ENCODE assay signal across 11 cellular contexts in genomic region chr15:36601497-36601932, GRCh38. TPM values are rescaled to one million over a fixed set of nuclear protein-coding genes. Genes with fewer than 3 reads are reported as not detected.
A peak's percentile ranks its signal among the peaks of the same experiment; 100 is the strongest.
DNase-seq lines count a peak whose midpoint lies in the region; ATAC-seq and TF ChIP-seq lines count a peak whose summit lies in the region.
"Had no signal": no experiment of that assay in that cellular context is flagged by ENCODE, and none has a peak within 500 bp of the region (broad histone marks: within the 10 kb centered on the region; RNA-seq: fewer than 3 reads in every experiment).

No MANE protein-coding gene starts in this region.

- in situ Hi-C loops in brain microvascular endothelial cell (cut with HindIII; ENCODE audit: low pct_ligation_motif_present, low sequenced_read_pairs), result no loop called here
- in situ Hi-C loops in GM13976 (cut with MboI; ENCODE audit: low sequenced_read_pairs, unreplicated experiment), result no loop called here

- H3K36me3 Mint-ChIP-seq in natural killer cell treated with Interleukin-12 subunit alpha and Interleukin-12 subunit beta and Interleukin-15 and Interleukin-18, amount 100 ng/mL, for 72 hours, result no peaks in the 10 kb centered on the region

- H3K4me3 ChIP-seq in brain microvascular endothelial cell (ENCODE audit: low read depth, low read length), result no peak overlapping the region
- H3K4me3 ChIP-seq: colonic mucosa had no signal

- H3K4me3 Mint-ChIP-seq in natural killer cell treated with Interleukin-12 subunit alpha and Interleukin-12 subunit beta and Interleukin-15 and Interleukin-18, amount 100 ng/mL, for 72 hours, result no peak overlapping the region

- H3K27me3 Mint-ChIP-seq in natural killer cell treated with Interleukin-12 subunit alpha and Interleukin-12 subunit beta and Interleukin-15 and Interleukin-18, amount 100 ng/mL, for 72 hours, result no peaks in the 10 kb centered on the region

- peak; percentile 60 for DNase-seq in AG20443 (ENCODE audit: low spot score)
- DNase-seq in brain microvascular endothelial cell, result peak; percentile 79
- peak; percentile 74 for DNase-seq in myocyte (ENCODE audit: low read depth)
- no peak for DNase-seq in activated CD8-positive, alpha-beta memory T cell treated with anti-CD3 and anti-CD28 coated beads, Interleukin-2, amount 50 U/mL, for 4 hours
- DNase-seq in GM13976 (ENCODE audit: low spot score), result no peak
- DNase-seq in natural killer cell treated with Interleukin-12 subunit alpha and Interleukin-12 subunit beta and Interleukin-15 and Interleukin-18, amount 100 ng/mL, for 72 hours (ENCODE audit: low spot score), result no peak
- DNase-seq: colonic mucosa, midbrain had no signal

- peak; percentile 68 for ATAC-seq in HG02852 (IDR thresholded peaks at IDR 0.05; ENCODE audit: unreplicated experiment)
- ATAC-seq in GM19455 (IDR thresholded peaks at IDR 0.05; ENCODE audit: unreplicated experiment), result no peak
- no peak for ATAC-seq in natural killer cell treated with Interleukin-12 subunit alpha and Interleukin-12 subunit beta and Interleukin-15 and Interleukin-18, amount 100 ng/mL, for 72 hours

- H3K27me3 ChIP-seq in brain microvascular endothelial cell (replicated peaks), result no peaks in the 10 kb centered on the region
- H3K27me3 ChIP-seq: colonic mucosa had no signal

- H3K27ac ChIP-seq in brain microvascular endothelial cell, result peak overlapping the region; percentile 78
- H3K27ac ChIP-seq: C4-2B had no signal

- no peaks in the 10 kb centered on the region for H3K9me3 Mint-ChIP-seq in natural killer cell treated with Interleukin-12 subunit alpha and Interleukin-12 subunit beta and Interleukin-15 and Interleukin-18, amount 100 ng/mL, for 72 hours

- H3K36me3 ChIP-seq in brain microvascular endothelial cell (replicated peaks), result no peaks in the 10 kb centered on the region
- H3K36me3 ChIP-seq: colonic mucosa had no signal

- no peak overlapping the region for H3K27ac Mint-ChIP-seq in natural killer cell treated with Interleukin-12 subunit alpha and Interleukin-12 subunit beta and Interleukin-15 and Interleukin-18, amount 100 ng/mL, for 72 hours

- TF ChIP-seq CTCF in brain microvascular endothelial cell (IDR thresholded peaks at IDR 0.05; ENCODE audit: low read depth, low read length, missing control alignments) (no peak), GM13976 (IDR thresholded peaks at IDR 0.05; ENCODE audit: borderline replicate concordance, control extremely low read depth, extremely low read depth, insufficient read depth, missing control alignments) (no peak)

- H3K4me1 Mint-ChIP-seq in natural killer cell treated with Interleukin-12 subunit alpha and Interleukin-12 subunit beta and Interleukin-15 and Interleukin-18, amount 100 ng/mL, for 72 hours (ENCODE audit: low read depth in 2 of 2), result peaks cover 5 to 6% of the 10 kb centered on the region in 2 donors

RNA-seq across cellular contexts. Expression of gene CDIN1, which starts 22.1 kb away (rescaled TPM):
- total RNA-seq in myocyte, result 13.0 and 18.3 TPM in 2 replicates
- 7.6 TPM for polyA plus RNA-seq in myocyte (2012)
- 10 to 100 TPM in 1 of 2 donors, 1 to 10 TPM in 1; 8.5 to 16.3 TPM for total RNA-seq in natural killer cell treated with Interleukin-12 subunit alpha and Interleukin-12 subunit beta and Interleukin-15 and Interleukin-18, amount 100 ng/mL, for 72 hours

Comparison
In these comparisons a context has a peak if more than half of its experiments do, and no peak if none do; other contexts are left out.
1. DNase-seq: peak in AG20443 (single experiment), brain microvascular endothelial cell (single experiment) and myocyte (single experiment); none in activated CD8-positive, alpha-beta memory T cell treated with anti-CD3 and anti-CD28 coated beads, Interleukin-2, amount 50 U/mL, for 4 hours (single experiment), GM13976 (single experiment) and natural killer cell treated with Interleukin-12 subunit alpha and Interleukin-12 subunit beta and Interleukin-15 and Interleukin-18, amount 100 ng/mL, for 72 hours (single experiment).